1 cellular context compared by ENCODE assay signal in the genomic region with DNA sequence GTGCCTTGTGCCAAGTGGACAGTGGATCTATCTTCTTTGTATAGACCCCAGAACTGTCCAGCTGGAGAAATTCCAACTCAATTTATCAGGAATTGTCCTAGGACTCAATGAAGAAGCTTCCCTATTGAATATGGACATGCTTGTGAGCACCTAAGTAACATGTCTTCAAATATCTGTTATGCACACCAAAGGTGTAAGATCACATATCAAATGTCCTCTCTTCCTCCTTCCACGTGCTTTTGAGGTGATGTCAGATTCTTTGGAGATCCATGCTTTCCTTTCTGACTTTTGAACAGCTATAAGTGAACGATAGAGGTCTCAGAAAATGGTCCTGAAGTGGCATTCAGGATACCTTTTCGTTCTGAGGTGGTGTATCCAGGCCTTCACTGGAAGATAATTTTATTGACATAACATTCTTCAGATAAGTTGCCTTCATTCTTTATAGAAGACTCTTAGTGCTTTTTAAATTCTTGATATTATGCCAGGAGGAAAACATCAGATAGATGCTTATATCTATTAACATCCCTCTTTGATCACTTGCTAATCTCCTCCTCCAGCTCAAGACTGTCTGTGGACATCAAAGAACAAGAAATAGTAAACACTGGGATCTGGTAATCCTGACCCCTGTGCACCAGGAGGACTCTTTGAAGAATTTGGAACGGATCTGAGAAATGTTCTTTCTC.
TF ChIP-seq lines count a peak whose summit lies in the region.

No MANE protein-coding gene starts in this region.

TF ChIP-seq in GM23338, 12 proteins besides CTCF, POLR2A, EP300 and RAD21 (continued from another document):
- TF ChIP-seq, protein P1, sequence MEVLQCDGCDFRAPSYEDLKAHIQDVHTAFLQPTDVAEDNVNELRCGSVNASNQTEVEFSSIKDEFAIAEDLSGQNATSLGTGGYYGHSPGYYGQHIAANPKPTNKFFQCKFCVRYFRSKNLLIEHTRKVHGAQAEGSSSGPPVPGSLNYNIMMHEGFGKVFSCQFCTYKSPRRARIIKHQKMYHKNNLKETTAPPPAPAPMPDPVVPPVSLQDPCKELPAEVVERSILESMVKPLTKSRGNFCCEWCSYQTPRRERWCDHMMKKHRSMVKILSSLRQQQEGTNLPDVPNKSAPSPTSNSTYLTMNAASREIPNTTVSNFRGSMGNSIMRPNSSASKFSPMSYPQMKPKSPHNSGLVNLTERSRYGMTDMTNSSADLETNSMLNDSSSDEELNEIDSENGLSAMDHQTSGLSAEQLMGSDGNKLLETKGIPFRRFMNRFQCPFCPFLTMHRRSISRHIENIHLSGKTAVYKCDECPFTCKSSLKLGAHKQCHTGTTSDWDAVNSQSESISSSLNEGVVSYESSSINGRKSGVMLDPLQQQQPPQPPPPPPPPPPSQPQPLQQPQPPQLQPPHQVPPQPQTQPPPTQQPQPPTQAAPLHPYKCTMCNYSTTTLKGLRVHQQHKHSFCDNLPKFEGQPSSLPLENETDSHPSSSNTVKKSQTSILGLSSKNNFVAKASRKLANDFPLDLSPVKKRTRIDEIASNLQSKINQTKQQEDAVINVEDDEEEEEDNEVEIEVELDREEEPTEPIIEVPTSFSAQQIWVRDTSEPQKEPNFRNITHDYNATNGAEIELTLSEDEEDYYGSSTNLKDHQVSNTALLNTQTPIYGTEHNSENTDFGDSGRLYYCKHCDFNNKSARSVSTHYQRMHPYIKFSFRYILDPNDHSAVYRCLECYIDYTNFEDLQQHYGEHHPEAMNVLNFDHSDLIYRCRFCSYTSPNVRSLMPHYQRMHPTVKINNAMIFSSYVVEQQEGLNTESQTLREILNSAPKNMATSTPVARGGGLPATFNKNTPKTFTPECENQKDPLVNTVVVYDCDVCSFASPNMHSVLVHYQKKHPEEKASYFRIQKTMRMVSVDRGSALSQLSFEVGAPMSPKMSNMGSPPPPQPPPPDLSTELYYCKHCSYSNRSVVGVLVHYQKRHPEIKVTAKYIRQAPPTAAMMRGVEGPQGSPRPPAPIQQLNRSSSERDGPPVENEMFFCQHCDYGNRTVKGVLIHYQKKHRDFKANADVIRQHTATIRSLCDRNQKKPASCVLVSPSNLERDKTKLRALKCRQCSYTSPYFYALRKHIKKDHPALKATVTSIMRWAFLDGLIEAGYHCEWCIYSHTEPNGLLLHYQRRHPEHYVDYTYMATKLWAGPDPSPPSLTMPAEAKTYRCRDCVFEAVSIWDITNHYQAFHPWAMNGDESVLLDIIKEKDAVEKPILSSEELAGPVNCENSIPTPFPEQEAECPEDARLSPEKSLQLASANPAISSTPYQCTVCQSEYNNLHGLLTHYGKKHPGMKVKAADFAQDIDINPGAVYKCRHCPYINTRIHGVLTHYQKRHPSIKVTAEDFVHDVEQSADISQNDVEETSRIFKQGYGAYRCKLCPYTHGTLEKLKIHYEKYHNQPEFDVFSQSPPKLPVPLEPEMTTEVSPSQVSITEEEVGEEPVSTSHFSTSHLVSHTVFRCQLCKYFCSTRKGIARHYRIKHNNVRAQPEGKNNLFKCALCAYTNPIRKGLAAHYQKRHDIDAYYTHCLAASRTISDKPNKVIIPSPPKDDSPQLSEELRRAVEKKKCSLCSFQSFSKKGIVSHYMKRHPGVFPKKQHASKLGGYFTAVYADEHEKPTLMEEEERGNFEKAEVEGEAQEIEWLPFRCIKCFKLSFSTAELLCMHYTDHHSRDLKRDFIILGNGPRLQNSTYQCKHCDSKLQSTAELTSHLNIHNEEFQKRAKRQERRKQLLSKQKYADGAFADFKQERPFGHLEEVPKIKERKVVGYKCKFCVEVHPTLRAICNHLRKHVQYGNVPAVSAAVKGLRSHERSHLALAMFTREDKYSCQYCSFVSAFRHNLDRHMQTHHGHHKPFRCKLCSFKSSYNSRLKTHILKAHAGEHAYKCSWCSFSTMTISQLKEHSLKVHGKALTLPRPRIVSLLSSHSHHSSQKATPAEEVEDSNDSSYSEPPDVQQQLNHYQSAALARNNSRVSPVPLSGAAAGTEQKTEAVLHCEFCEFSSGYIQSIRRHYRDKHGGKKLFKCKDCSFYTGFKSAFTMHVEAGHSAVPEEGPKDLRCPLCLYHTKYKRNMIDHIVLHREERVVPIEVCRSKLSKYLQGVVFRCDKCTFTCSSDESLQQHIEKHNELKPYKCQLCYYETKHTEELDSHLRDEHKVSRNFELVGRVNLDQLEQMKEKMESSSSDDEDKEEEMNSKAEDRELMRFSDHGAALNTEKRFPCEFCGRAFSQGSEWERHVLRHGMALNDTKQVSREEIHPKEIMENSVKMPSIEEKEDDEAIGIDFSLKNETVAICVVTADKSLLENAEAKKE (CRISPR knock-in tag; IDR thresholded peaks at IDR 0.05) = no peak
- TF ChIP-seq JUNB (IDR thresholded peaks at IDR 0.05; ENCODE audit: unreplicated experiment) (no peak), ZNF331 (CRISPR knock-in tag; IDR thresholded peaks at IDR 0.05; ENCODE audit: low read depth) (no peak), CREB1 (CRISPR knock-in tag; IDR thresholded peaks at IDR 0.05; ENCODE audit: low read depth) (no peak), ETS1 (IDR thresholded peaks at IDR 0.05) (no peak), EZH2 (IDR thresholded peaks at IDR 0.05; ENCODE audit: low read depth, unreplicated experiment) (no peak), EZH2phosphoT487 (IDR thresholded peaks at IDR 0.05; ENCODE audit: unreplicated experiment) (no peak)
